Comparison of ENCODE assay signal across 23 cellular contexts in the genomic region with DNA sequence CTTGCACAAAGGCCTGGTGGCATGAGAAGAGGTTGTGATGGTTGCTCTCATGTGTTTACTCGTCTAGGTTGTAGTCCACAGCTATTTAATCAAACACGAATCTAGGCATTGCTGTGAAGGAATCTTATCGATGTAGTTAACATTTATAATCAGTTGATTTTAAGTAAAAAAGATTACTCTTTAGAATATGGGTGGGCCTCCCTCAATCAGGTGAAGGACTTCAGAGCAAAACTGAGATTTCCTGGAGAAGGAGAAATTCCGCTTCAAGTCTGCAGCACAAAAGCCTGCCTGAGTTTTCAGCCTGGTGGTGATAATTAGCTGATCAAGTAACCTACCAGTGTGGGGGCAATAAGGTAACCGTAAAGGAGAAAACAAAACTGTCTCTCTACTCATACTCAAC.
"Had no signal": no experiment of that assay in that cellular context is flagged by ENCODE, and none has a peak within 500 bp of the region (broad histone marks: within the 10 kb centered on the region; RNA-seq: fewer than 3 reads in every experiment).

No MANE protein-coding gene starts in this region.

- H3K27ac Mint-ChIP-seq: dendritic cell treated with granulocyte-macrophage colony-stimulating factor and Interleukin-4, amounts not matched to agents 40 ng/mL and 50 ng/mL, for 4 days; effector memory CD8-positive, alpha-beta T cell; endodermal cell; mesothelial cell of epicardium had no signal

- H3K4me1 ChIP-seq: esophagus squamous epithelium, gastrocnemius medialis, heart right ventricle, left lung, lower lobe of right lung had no signal

- H3K36me3 ChIP-seq: esophagus squamous epithelium, gastrocnemius medialis, heart right ventricle, left lung, lower lobe of right lung had no signal

- H3K27me3 ChIP-seq: gastrocnemius medialis, left lung had no signal

- H3K4me3 ChIP-seq: coronary artery, esophagus squamous epithelium, gastrocnemius medialis, heart right ventricle, left lung, lower lobe of right lung, mucosa of descending colon had no signal

- H3K27me3 Mint-ChIP-seq: dendritic cell treated with granulocyte-macrophage colony-stimulating factor and Interleukin-4, amounts not matched to agents 40 ng/mL and 50 ng/mL, for 4 days; effector memory CD8-positive, alpha-beta T cell had no signal

- DNase-seq: effector CD8-positive, alpha-beta T cell; effector memory CD8-positive, alpha-beta T cell; erythroblast; esophagus squamous epithelium; foreskin fibroblast; foreskin melanocyte; gastrocnemius medialis; glutamatergic neuron; head of caudate nucleus; heart right ventricle; hippocampal formation; left cardiac atrium; left lung; left ventricle myocardium superior; lower lobe of right lung; mesenchymal stem cell; mucosa of descending colon had no signal

- H3K27ac ChIP-seq: coronary artery, epithelial cell of prostate, esophagus squamous epithelium, gastrocnemius medialis, heart right ventricle, left lung, lower lobe of right lung had no signal

- ATAC-seq: effector memory CD8-positive, alpha-beta T cell; esophagus mucosa; gastrocnemius medialis; heart right ventricle; left cardiac atrium; left lung; left ventricle myocardium superior; lower lobe of right lung; mucosa of descending colon had no signal

- H3K4me3 Mint-ChIP-seq: dendritic cell treated with granulocyte-macrophage colony-stimulating factor and Interleukin-4, amounts not matched to agents 40 ng/mL and 50 ng/mL, for 4 days; effector memory CD8-positive, alpha-beta T cell; endodermal cell; mesothelial cell of epicardium had no signal

- H3K36me3 Mint-ChIP-seq: mesothelial cell of epicardium had no signal

- H3K9me3 Mint-ChIP-seq: dendritic cell treated with granulocyte-macrophage colony-stimulating factor and Interleukin-4, amounts not matched to agents 40 ng/mL and 50 ng/mL, for 4 days; endodermal cell; mesothelial cell of epicardium had no signal

- H3K9me3 ChIP-seq: esophagus squamous epithelium, gastrocnemius medialis, left lung, lower lobe of right lung, mucosa of descending colon had no signal
